In genomic region chr1:67390041-67390887, GRCh38 we compare ENCODE assay signal across 12 cellular contexts. TPM values are rescaled to one million over a fixed set of nuclear protein-coding genes. Genes with fewer than 3 reads are reported as not detected.
DNase-seq lines count a peak whose midpoint lies in the region; ATAC-seq, FAIRE-seq and TF ChIP-seq lines count a peak whose summit lies in the region.
"Had no signal": no experiment of that assay in that cellular context is flagged by ENCODE, and none has a peak within 500 bp of the region (broad histone marks: within the 10 kb centered on the region; RNA-seq: fewer than 3 reads in every experiment).

No MANE protein-coding gene starts in this region.

- no peak for DNase-seq in CD8-positive, alpha-beta T cell
- DNase-seq in LHCN-M2 (ENCODE audit: low read depth) (peak; percentile 56), bronchial epithelial cell (ENCODE audit: low read depth) (peak; percentile 85), kidney glomerular epithelial cell (lab: John Stamatoyannopoulos, UW) (peak; percentile 88), lower leg skin (ENCODE audit: low spot score in 2 of 2) (no peak), GM19238 (ENCODE audit: insufficient read length, low spot score) (no peak)
- DNase-seq: endodermal cell, NCI-H1694, nephron progenitor cell, T-helper 2 cell had no signal

- POLR2A ChIA-PET in CD8-positive, alpha-beta T cell (lab: Charles Lee): no interaction called here

- intact Hi-C loops in CD8-positive, alpha-beta T cell (cut with DNase I, micrococcal nuclease): no loop called here
- intact Hi-C loops in lower leg skin (cut with DNase I; ENCODE audit: low total_unique reads): no loop called here

- H3K27me3 ChIP-seq in CD8-positive, alpha-beta T cell (ENCODE audit: insufficient read depth, low read length): no peaks in the 10 kb centered on the region
- no peaks in the 10 kb centered on the region for H3K27me3 ChIP-seq in bronchial epithelial cell (ENCODE audit: control insufficient read depth, insufficient read depth, low read length)

- no peak overlapping the region for H3K4me3 ChIP-seq in CD8-positive, alpha-beta T cell (ENCODE audit: low read depth, low read length)
- H3K4me3 ChIP-seq in bronchial epithelial cell (ENCODE audit: low read depth, low read length): no peak overlapping the region
- H3K4me3 ChIP-seq in lower leg skin (ENCODE audit: low read depth, poor library complexity, severe bottlenecking): no peak overlapping the region

- H3K4me1 ChIP-seq in CD8-positive, alpha-beta T cell (ENCODE audit: insufficient read depth, low read length): no peaks in the 10 kb centered on the region

- no peak overlapping the region for H3K27ac ChIP-seq in CD8-positive, alpha-beta T cell (ENCODE audit: low read depth, low read length)

- FAIRE-seq in bronchial epithelial cell (lab: Jason Lieb, UNC): no peak

- CTCF ChIA-PET in CD8-positive, alpha-beta T cell (lab: Charles Lee): no interaction called here

- no peak overlapping the region for H3K4me3 Mint-ChIP-seq in CD8-positive, alpha-beta T cell
- H3K4me3 Mint-ChIP-seq: endodermal cell, nephron progenitor cell had no signal

- TF ChIP-seq POLR2A in lower leg skin (IDR thresholded peaks at IDR 0.05): no peak

- ATAC-seq in CD8-positive, alpha-beta T cell: no peak
- ATAC-seq in GM18909 (IDR thresholded peaks at IDR 0.05; ENCODE audit: poor library complexity, unreplicated experiment): no peak
- no peak for ATAC-seq in HG03175 (IDR thresholded peaks at IDR 0.05; ENCODE audit: unreplicated experiment)

- peak overlapping the region; percentile 14 for H3K27ac Mint-ChIP-seq in CD8-positive, alpha-beta T cell
- H3K27ac Mint-ChIP-seq: endodermal cell, nephron progenitor cell had no signal

- H3K27me3 Mint-ChIP-seq in CD8-positive, alpha-beta T cell (ENCODE audit: low read depth): no peaks in the 10 kb centered on the region

- H3K9me3 Mint-ChIP-seq in CD8-positive, alpha-beta T cell: peaks cover 2% of the 10 kb centered on the region

- TF ChIP-seq CTCF in CD8-positive, alpha-beta T cell (IDR thresholded peaks at IDR 0.05): no peak
- TF ChIP-seq CTCF in bronchial epithelial cell (IDR thresholded peaks at IDR 0.05; ENCODE audit: insufficient read depth, low read length, severe bottlenecking): no peak
- no peak for TF ChIP-seq CTCF in lower leg skin (IDR thresholded peaks at IDR 0.05)

- H3K9me3 ChIP-seq in CD8-positive, alpha-beta T cell (ENCODE audit: low read length): no peaks in the 10 kb centered on the region

- peaks cover 33% of the 10 kb centered on the region for H3K36me3 Mint-ChIP-seq in CD8-positive, alpha-beta T cell

- H3K4me1 Mint-ChIP-seq in CD8-positive, alpha-beta T cell (ENCODE audit: low read depth): no peaks in the 10 kb centered on the region

- H3K36me3 ChIP-seq in CD8-positive, alpha-beta T cell (ENCODE audit: insufficient read depth, low read length): peaks cover 6% of the 10 kb centered on the region
- peaks cover 2% of the 10 kb centered on the region for H3K36me3 ChIP-seq in bronchial epithelial cell (ENCODE audit: control insufficient read depth, insufficient read depth, low read length)

- WGBS in lower leg skin, 2 donors: 77 to 84% methylated on average over 3 of the region's 3 CpGs

RNA-seq across cellular contexts. Expression of gene SERBP1, which starts 39.9 kb away (rescaled TPM):
- total RNA-seq in CD8-positive, alpha-beta T cell: 100 to 1,000 TPM; 136 to 143 TPM
- 259 and 320 TPM in 2 replicates for total RNA-seq in LHCN-M2 (2014; rRNA removed)
- 170 TPM for polyA plus RNA-seq in LHCN-M2 (2012)
- 247 and 282 TPM in 2 replicates for total RNA-seq in bronchial epithelial cell
- total RNA-seq in lower leg skin: 100 to 1,000 TPM; 232 to 292 (median 273) TPM

Comparison
In these comparisons a context has a peak if more than half of its experiments do, and no peak if none do; other contexts are left out.
1. DNase-seq: peak in LHCN-M2 (single experiment), bronchial epithelial cell (single experiment) and kidney glomerular epithelial cell (single experiment); none in CD8-positive, alpha-beta T cell (0 of 7), lower leg skin (0 of 2) and GM19238 (single experiment).